Comparison of ENCODE assay signal across 31 cellular contexts in genomic region chr1:165442653-165443052, GRCh38. TPM values are rescaled to one million over a fixed set of nuclear protein-coding genes. Genes with fewer than 3 reads are reported as not detected.
DNase-seq lines count a peak whose midpoint lies in the region; ATAC-seq, FAIRE-seq and TF ChIP-seq lines count a peak whose summit lies in the region.
"Had no signal": no experiment of that assay in that cellular context is flagged by ENCODE, and none has a peak within 500 bp of the region (broad histone marks: within the 10 kb centered on the region; RNA-seq: fewer than 3 reads in every experiment).

No MANE protein-coding gene starts in this region.

- no peaks in the 10 kb centered on the region for H3K9me1 ChIP-seq in K562 (ENCODE audit: control insufficient read depth, insufficient read depth, low read length)

- H3K9ac ChIP-seq in K562 (ENCODE audit: insufficient read depth in 1 of 2, low read depth in 2 of 2, low read length in 2 of 2) (no peak overlapping the region), mesendoderm (ENCODE audit: low read length) (no peak overlapping the region)
- H3K9ac ChIP-seq: BLaER1 had no signal

- H3K4me1 ChIP-seq in left ventricle myocardium inferior (peaks cover 27% of the 10 kb centered on the region), K562 (replicated peaks in 1 of 2; ENCODE audit: control insufficient read depth in 2 of 2, insufficient read depth in 2 of 2, low read length in 2 of 2) (peaks cover 0 to 4% of the 10 kb centered on the region in 2 experiments; a peak in 1 of 5 replicates), mesendoderm (ENCODE audit: control insufficient read depth, low read depth, low read length) (peaks cover 18% of the 10 kb centered on the region)
- H3K4me1 ChIP-seq: BE2C had no signal

- DNase-seq in left ventricle myocardium inferior (no peak), Right ventricle myocardium superior (no peak), K562 (ENCODE audit: extremely low read depth in 1 of 4, low spot score in 3 of 4) (no peak), mesendoderm (no peak), SIG-M5 (lab: John Stamatoyannopoulos, UW) (no peak), erythroblast (lab: John Stamatoyannopoulos, UW) (no peak), MG63 (no peak)
- DNase-seq: 8988T; ACHN; BE2C; C1 segment of cervical spinal cord; CD4-positive, alpha-beta memory T cell; CD4-positive, CD25-positive, alpha-beta regulatory T cell; CD8-positive, alpha-beta memory T cell; COR-L47; DMS 273 treated with DMSO at 0.1 percent for 48 hours; DMS153; DMS53; DMS79; DND-41; EL; GDM1 had no signal

- H2AFZ ChIP-seq in K562 (ENCODE audit: low read depth, low read length): no peak overlapping the region

- no peak overlapping the region for H4K5ac ChIP-seq in mesendoderm (ENCODE audit: low read length)

- no peak for FAIRE-seq in K562 (lab: Jason Lieb, UNC)
- FAIRE-seq: A204.1, GM12878, GM12892, GM18507 had no signal

- H3K27ac ChIP-seq in left ventricle myocardium inferior (replicated peaks) (peak overlapping the region; percentile 66), K562 (ENCODE audit: extremely low read depth, low read depth, low read length) (no peak overlapping the region), mesendoderm (ENCODE audit: low read depth, low read length) (no peak overlapping the region)
- H3K27ac ChIP-seq: BLaER1 had no signal

- no peaks in the 10 kb centered on the region for H3K9me3 ChIP-seq in left ventricle myocardium inferior (replicated peaks)
- H3K9me3 ChIP-seq in K562 (replicated peaks; ENCODE audit: control insufficient read depth, insufficient read depth, low read depth, low read length): no peaks in the 10 kb centered on the region
- no peaks in the 10 kb centered on the region for H3K9me3 ChIP-seq in MG63
- H3K9me3 ChIP-seq: BE2C, BLaER1 had no signal

- intact Hi-C loops in left ventricle myocardium inferior (cut with micrococcal nuclease): no loop called here
- intact Hi-C loops in Right ventricle myocardium superior (cut with DNase I): no loop called here
- intact Hi-C loops in K562 (cut with micrococcal nuclease): no loop called here

- POLR2A ChIA-PET in K562 (lab: Yijun Ruan, JAX): interaction anchor here (0.7 kb wide), 1 partner anchor 188 kb away, joined by 4 read pairs; no protein-coding TSS in a partner anchor

- in situ Hi-C loops in K562 (cut with MboI): no loop called here

- CTCF ChIA-PET in K562 (lab: Yijun Ruan, JAX; ENCODE audit: low intra/inter-chr PET ratio): no interaction called here

- TF ChIP-seq POLR2A in K562 (conservative IDR thresholded peaks at IDR 0.05) (no peak), erythroblast (IDR thresholded peaks at IDR 0.05; ENCODE audit: low read length) (no peak)

- ATAC-seq in Right ventricle myocardium superior (ENCODE audit: poor library complexity) (no peak), K562 (no peak)
- ATAC-seq: GM12878 had no signal

- H3K23ac ChIP-seq in mesendoderm (ENCODE audit: low read length): no peak overlapping the region

- H2AK5ac ChIP-seq in mesendoderm (ENCODE audit: low read length): no peak overlapping the region

- no TSS peak for BruUV-seq in K562 (replicated peaks; lab: Mats Ljungman, UMichigan)

- TF ChIP-seq RAD21 in K562 (CRISPR knock-in tag; conservative IDR thresholded peaks at IDR 0.05 in 1 of 2, IDR thresholded peaks at IDR 0.05 in 1 of 2): no peak

- no peak for TF ChIP-seq CTCF in left ventricle myocardium inferior (IDR thresholded peaks at IDR 0.05; ENCODE audit: borderline replicate concordance)
- TF ChIP-seq CTCF in K562 (IDR thresholded peaks at IDR 0.05 in 2 of 3, conservative IDR thresholded peaks at IDR 0.05 in 1 of 3; ENCODE audit: insufficient read depth in 2 of 3, low read depth in 1 of 3, low read length in 3 of 3): no peak

- H3K79me1 ChIP-seq in mesendoderm (ENCODE audit: low read length): no peaks in the 10 kb centered on the region

- no peak overlapping the region for H3K56ac ChIP-seq in mesendoderm (ENCODE audit: low read length)

- H3K4me3 ChIP-seq in left ventricle myocardium inferior (no peak overlapping the region), K562 (no peak overlapping the region), mesendoderm (ENCODE audit: low read length) (no peak overlapping the region), MG63 (no peak overlapping the region)
- H3K4me3 ChIP-seq: BLaER1, GM12878 had no signal

- H2BK15ac ChIP-seq in mesendoderm (replicated peaks; ENCODE audit: low read depth): peak overlapping the region; percentile 60

- no peak overlapping the region for H3K4me2 ChIP-seq in K562 (ENCODE audit: insufficient read depth, low read length)
- H3K4me2 ChIP-seq in mesendoderm (ENCODE audit: low read length): no peak overlapping the region
- H3K4me2 ChIP-seq: BLaER1 had no signal

- no peak overlapping the region for H2BK5ac ChIP-seq in mesendoderm (ENCODE audit: low read length)

- H3K36me3 ChIP-seq in left ventricle myocardium inferior (no peaks in the 10 kb centered on the region), K562 (ENCODE audit: control insufficient read depth, insufficient read depth, low read length) (no peaks in the 10 kb centered on the region), mesendoderm (ENCODE audit: control insufficient read depth, insufficient read depth, low read length) (no peaks in the 10 kb centered on the region), MG63 (no peaks in the 10 kb centered on the region)
- H3K36me3 ChIP-seq: BE2C, BLaER1 had no signal

- H3K18ac ChIP-seq in mesendoderm (ENCODE audit: low read length): no peak overlapping the region

- H4K20me1 ChIP-seq in K562 (replicated peaks; ENCODE audit: control insufficient read depth, insufficient read depth, low read length): no peaks in the 10 kb centered on the region
- H4K20me1 ChIP-seq: BLaER1 had no signal

- peaks cover 21% of the 10 kb centered on the region for H3K27me3 ChIP-seq in left ventricle myocardium inferior (ENCODE audit: low read depth)
- peaks cover 22 to 33% of the 10 kb centered on the region in 2 experiments for H3K27me3 ChIP-seq in K562 (ENCODE audit: control insufficient read depth in 2 of 2, insufficient read depth in 2 of 2, low read length in 2 of 2)
- peaks cover 9% of the 10 kb centered on the region for H3K27me3 ChIP-seq in mesendoderm (ENCODE audit: insufficient read depth, low read length, poor library complexity)
- peaks cover 27% of the 10 kb centered on the region for H3K27me3 ChIP-seq in MG63

- H2BK120ac ChIP-seq in mesendoderm (ENCODE audit: low read depth, low read length): no peak overlapping the region

- H3K79me2 ChIP-seq in K562 (ENCODE audit: control insufficient read depth, insufficient read depth, low read length) (no peaks in the 10 kb centered on the region), mesendoderm (ENCODE audit: control insufficient read depth, insufficient read depth, low read length) (no peaks in the 10 kb centered on the region)

- TF ChIP-seq EP300 in K562 (IDR thresholded peaks at IDR 0.05; ENCODE audit: low read length): no peak

- H3K4ac ChIP-seq in mesendoderm (ENCODE audit: low read depth, low read length): no peak overlapping the region

- no peak overlapping the region for H4K8ac ChIP-seq in mesendoderm (ENCODE audit: low read depth, low read length)

TF ChIP-seq in K562, 482 proteins besides CTCF, POLR2A, EP300 and RAD21:
- TF ChIP-seq FOXJ3 (CRISPR knock-in tag; IDR thresholded peaks at IDR 0.05) (no peak), RBM25 (IDR thresholded peaks at IDR 0.05; ENCODE audit: low read depth, low read length, severe bottlenecking) (peak; percentile 96), ZFP36 (IDR thresholded peaks at IDR 0.05; ENCODE audit: low read depth, low read length, partially characterized antibody) (peak; percentile 78)

RNA-seq across cellular contexts. Expression of gene RXRG, which starts 2.3 kb away (rescaled TPM):
- total RNA-seq in left ventricle myocardium inferior (9.3 TPM), Right ventricle myocardium superior (3.3 TPM), K562 (2014; rRNA removed) (not detected in 2 replicates), K562 (2014; rRNA removed; fragmentation: Illumina TruSeq; extraction: Trizol) (not detected in 2 replicates), K562 (2015; rRNA removed; fragmentation: Illumina TruSeq; extraction: Trizol) (not detected in 2 replicates), K562 (2021) (not detected in 2 replicates)
- not detected in 2 replicates for total RNA-seq in K562 (2011; cell fraction: chromatin; rRNA removed; ENCODE audit: low replicate concordance)
- not detected in 2 replicates for total RNA-seq in K562 (2011; cell fraction: nucleolus; rRNA removed)
- total RNA-seq in K562 (2011; cell fraction: nucleoplasm; rRNA removed): not detected in 2 replicates
- polyA plus RNA-seq in K562 (2011; rRNA removed) (not detected in 2 replicates), K562 (2014; fragmentation: Illumina TruSeq; extraction: Trizol) (not detected in 2 replicates), K562 (2014; fragmentation: Nextera tagmentation; extraction: Ambion mirVana) (not detected), K562 (2014; rRNA removed) (not detected in 2 replicates)
- polyA plus RNA-seq in K562 (2011; cell fraction: cytosol; rRNA removed): not detected in 2 replicates
- not detected in 2 replicates for polyA plus RNA-seq in K562 (2011; cell fraction: nucleus; rRNA removed)
- not detected in 2 replicates for polyA plus RNA-seq in K562 (2012)
- not detected in 2 replicates for polyA minus RNA-seq in K562 (2011; rRNA and poly(A)+ RNA removed)
- polyA minus RNA-seq in K562 (2011; cell fraction: cytosol; rRNA and poly(A)+ RNA removed): not detected in 2 replicates
- not detected in 2 replicates for polyA minus RNA-seq in K562 (2011; cell fraction: nucleus; rRNA and poly(A)+ RNA removed)
- polyA plus RNA-seq in mesendoderm (2013, experiment 1 of 2): 0.32 TPM
- 0.35 TPM for polyA plus RNA-seq in mesendoderm (2013, experiment 2 of 2)
- 0.47 TPM in 1 of 2 replicates, not detected in the other for total RNA-seq in MG63 (2014; rRNA removed; shearing (Covaris generic); ENCODE audit: low replicate concordance)
- total RNA-seq: A673; CD4-positive, alpha-beta memory T cell; CD4-positive, CD25-positive, alpha-beta regulatory T cell; CD8-positive, alpha-beta memory T cell; G401; GM12878 had no signal
- polyA plus RNA-seq: AG04450; CD14-positive monocyte; CD4-positive, alpha-beta memory T cell; CD8-positive, alpha-beta memory T cell had no signal
